Comparison of ENCODE assay signal across 1 cellular context in genomic region chr2:171531291-171531690, GRCh38.
TF ChIP-seq lines count a peak whose summit lies in the region.

No MANE protein-coding gene starts in this region.

TF ChIP-seq in IMR-90, 13 proteins besides CTCF, POLR2A, EP300 and RAD21:
- TF ChIP-seq CEBPB (IDR thresholded peaks at IDR 0.05; ENCODE audit: low read depth, low read length) (peak; percentile 85), ELK1 (IDR thresholded peaks at IDR 0.05; ENCODE audit: borderline replicate concordance, low read depth, low read length) (no peak), FOS (IDR thresholded peaks at IDR 0.05; ENCODE audit: low read depth, low read length) (peak; percentile 85), NFE2L2 (IDR thresholded peaks at IDR 0.05; ENCODE audit: low read depth, low read length) (no peak), MXI1 (IDR thresholded peaks at IDR 0.05; ENCODE audit: borderline replicate concordance, low read depth, low read length) (peak; percentile 35; the same call in 1 of the 2 replicates), MAZ (IDR thresholded peaks at IDR 0.05; ENCODE audit: borderline replicate concordance, low read depth, low read length) (no peak), RFX5 (IDR thresholded peaks at IDR 0.05; ENCODE audit: low read depth, low read length) (no peak), CHD1 (IDR thresholded peaks at IDR 0.05; ENCODE audit: low read depth, low read length) (no peak), SMC3 (IDR thresholded peaks at IDR 0.05; ENCODE audit: low read depth, low read length) (no peak), RCOR1 (IDR thresholded peaks at IDR 0.05; ENCODE audit: insufficient replicate concordance, low read length) (no peak)
